13 cellular contexts compared by ENCODE assay signal in genomic region chr10:102467318-102467717, GRCh38. TPM values are rescaled to one million over a fixed set of nuclear protein-coding genes. Genes with fewer than 3 reads are reported as not detected.
A peak's percentile ranks its signal among the peaks of the same experiment; 100 is the strongest.
DNase-seq lines count a peak whose midpoint lies in the region; TF ChIP-seq lines count a peak whose summit lies in the region.
"Had no signal": no experiment of that assay in that cellular context is flagged by ENCODE, and none has a peak within 500 bp of the region (broad histone marks: within the 10 kb centered on the region; RNA-seq: fewer than 3 reads in every experiment).

No MANE protein-coding gene starts in this region.

- peak overlapping the region; percentile 6 for H3K4me3 ChIP-seq in colonic mucosa
- no peak overlapping the region for H3K4me3 ChIP-seq in spleen

- H3K4ac ChIP-seq in H9 (ENCODE audit: low read depth, low read length) = no peak overlapping the region

- H4K20me1 ChIP-seq in H9 (ENCODE audit: control insufficient read depth, insufficient read depth, insufficient read length) = no peaks in the 10 kb centered on the region

- no peak overlapping the region for H2BK12ac ChIP-seq in H9 (ENCODE audit: insufficient read length, low read depth, low read length)

- no peak overlapping the region for H3K23ac ChIP-seq in H9 (ENCODE audit: insufficient read length, low read depth, low read length)

- H3K9ac ChIP-seq in H9 (ENCODE audit: extremely low read depth, insufficient read length, low read length) (no peak overlapping the region), colonic mucosa (ENCODE audit: low read depth in 2 of 2, low read length in 2 of 2) (no peak overlapping the region)

- H3K27ac Mint-ChIP-seq in H9 = peak overlapping the region in 2 of 3 experiments; percentile 40 to 57; a peak in 1 of 7 replicates
- H3K27ac Mint-ChIP-seq: CD4-positive, CD25-positive, alpha-beta regulatory T cell; HFFc6 had no signal

- no peak overlapping the region for H3K27ac ChIP-seq in H9 (ENCODE audit: insufficient read length, low read depth, low read length)
- H3K27ac ChIP-seq in colonic mucosa = peak overlapping the region; percentile 21
- H3K27ac ChIP-seq in spleen = peak overlapping the region in 6 of 8 donors; percentile 18 to 88 (median 80)

- no CpG with 5 or more reads among the region's 6 CpGs for WGBS in H9 (ENCODE audit: extremely low coverage, insufficient read length, low lambda C conversion rate)
- 70 to 91% (median 88%) methylated on average over 6 of the region's 6 CpGs for WGBS in spleen, 5 donors

- no peaks in the 10 kb centered on the region for H3K79me1 ChIP-seq in H9 (ENCODE audit: insufficient read depth, low read depth, low read length, poor library complexity, severe bottlenecking)

- no peaks in the 10 kb centered on the region for H3K9me3 Mint-ChIP-seq in H9
- H3K9me3 Mint-ChIP-seq: CD4-positive, CD25-positive, alpha-beta regulatory T cell; HFFc6 had no signal

- H3K4me1 ChIP-seq in H9 (ENCODE audit: insufficient read depth, low read length) (no peaks in the 10 kb centered on the region; the same call in none of the 2 replicates), colonic mucosa (peaks cover 4% of the 10 kb centered on the region), spleen (peaks cover 0 to 48% (median 13%) of the 10 kb centered on the region in 6 donors)

- peaks cover 20 to 22% of the 10 kb centered on the region in 2 experiments for H3K4me1 Mint-ChIP-seq in H9

- no peak overlapping the region for H3K4me3 Mint-ChIP-seq in H9
- H3K4me3 Mint-ChIP-seq: CD4-positive, CD25-positive, alpha-beta regulatory T cell; HFFc6 had no signal

- intact Hi-C loops in colonic mucosa (cut with DNase I) = no loop called here
- intact Hi-C loops in spleen (cut with DNase I; ENCODE audit: low total_unique reads) = no loop called here

- no peak overlapping the region for H2BK20ac ChIP-seq in H9 (ENCODE audit: low read depth, low read length, poor library complexity, severe bottlenecking)

- H4K8ac ChIP-seq in H9 (replicated peaks; ENCODE audit: insufficient read length, low read depth, low read length) = no peak overlapping the region

- H2BK120ac ChIP-seq in H9 (ENCODE audit: low read depth, low read length, poor library complexity, severe bottlenecking) = no peak overlapping the region

- H3K4me2 ChIP-seq in H9 (ENCODE audit: insufficient read depth, insufficient read length, low read length) = no peak overlapping the region

- TF ChIP-seq CTCF in H9 (conservative IDR thresholded peaks at IDR 0.05) (no peak), colonic mucosa (IDR thresholded peaks at IDR 0.05) (no peak), spleen (IDR thresholded peaks at IDR 0.05 in 8 of 11, conservative IDR thresholded peaks at IDR 0.05 in 3 of 11) (no peak)

- H2BK15ac ChIP-seq in H9 (ENCODE audit: low read depth, low read length) = no peak overlapping the region

- no peak for TF ChIP-seq POLR2A in spleen (IDR thresholded peaks at IDR 0.05)

- H3K18ac ChIP-seq in H9 (ENCODE audit: insufficient read length, low read depth, low read length) = no peak overlapping the region

- H2AFZ ChIP-seq in H9 (ENCODE audit: low read length) = no peak overlapping the region

- no peak overlapping the region for H2BK5ac ChIP-seq in H9 (ENCODE audit: insufficient read length, low read length)

- no peaks in the 10 kb centered on the region for H3K23me2 ChIP-seq in H9 (ENCODE audit: insufficient read length, low read depth, low read length, poor library complexity, severe bottlenecking)

- peaks cover 3 to 8% (median 3%) of the 10 kb centered on the region in 3 experiments; a peak in 6 of 7 replicates for H3K36me3 Mint-ChIP-seq in H9 (ENCODE audit: insufficient read depth in 1 of 3, low read depth in 3 of 3)

- H3K79me2 ChIP-seq in H9 (ENCODE audit: insufficient read depth, low read length) = no peaks in the 10 kb centered on the region

- DNase-seq in H9 (no peak), colonic mucosa (no peak), spleen (no peak), SHP77 (lab: John Stamatoyannopoulos, UW) (no peak), OCI-M2 (lab: John Stamatoyannopoulos, UW; ENCODE audit: unreplicated experiment) (no peak), T-helper 1 cell (no peak)
- DNase-seq: CD4-positive, CD25-positive, alpha-beta regulatory T cell; HCEC 1CT; HFFc6; IMR-90 had no signal

- H3K9me3 ChIP-seq in H9 (ENCODE audit: control insufficient read depth, low read depth, low read length) (no peaks in the 10 kb centered on the region), colonic mucosa (no peaks in the 10 kb centered on the region), spleen (no peaks in the 10 kb centered on the region)

- H3K27me3 ChIP-seq in H9 (ENCODE audit: insufficient read depth, low read length) = no peaks in the 10 kb centered on the region
- no peaks in the 10 kb centered on the region for H3K27me3 ChIP-seq in colonic mucosa
- H3K27me3 ChIP-seq in spleen (replicated peaks in 1 of 7) = no peaks in the 10 kb centered on the region

- no peak overlapping the region for H3T11ph ChIP-seq in H9 (ENCODE audit: low read length)

- H2AK5ac ChIP-seq in H9 (ENCODE audit: insufficient read length, low read length) = no peak overlapping the region

- no peak overlapping the region for H4K91ac ChIP-seq in H9 (ENCODE audit: insufficient read length, low read depth, low read length)

- H3K27me3 Mint-ChIP-seq in H9 (ENCODE audit: low read depth) = peaks cover 12% of the 10 kb centered on the region

- H3K56ac ChIP-seq in H9 (ENCODE audit: insufficient read length, low read depth, low read length) = no peak overlapping the region

- H3K36me3 ChIP-seq in colonic mucosa (no peaks in the 10 kb centered on the region), spleen (peaks cover 0 to 30% (median 0%) of the 10 kb centered on the region in 6 donors)

- no peak overlapping the region for H3K14ac ChIP-seq in H9 (ENCODE audit: insufficient read depth, low read length)

- no peak overlapping the region for H4K5ac ChIP-seq in H9 (ENCODE audit: insufficient read length, low read depth, low read length)

RNA-seq across cellular contexts. Expression of gene C10orf95, which starts 16.0 kb away (rescaled TPM):
- not detected in 2 replicates for total RNA-seq in H9 (2021)
- 1 to 10 TPM; 2.8 to 4.8 TPM for total RNA-seq in colonic mucosa
- total RNA-seq in spleen = under 1 TPM in 4 of 7 donors, not detected in 3; 0.33 to 0.77 (median 0.47) TPM
- polyA plus RNA-seq in spleen = under 1 TPM; 0.06 to 0.33 (median 0.18) TPM
- total RNA-seq: A673, Daoy, IMR-90 had no signal
- polyA plus RNA-seq: BJ, IMR-90 had no signal

RNA-seq across cellular contexts. Expression of gene CUEDC2, which starts 34.9 kb away (rescaled TPM):
- total RNA-seq in H9 (2021) (41.2 and 43.0 TPM in 2 replicates), colonic mucosa (10 to 100 TPM; 30.2 to 32.1 TPM), spleen (10 to 100 TPM; 35.3 to 48.4 (median 43.0) TPM)
- polyA plus RNA-seq in spleen = 10 to 100 TPM; 48.5 to 59.1 (median 58.7) TPM

RNA-seq across cellular contexts. Expression of gene ACTR1A, which starts 35.2 kb away (rescaled TPM):
- total RNA-seq in H9 (2021) (82.1 and 84.2 TPM in 2 replicates), colonic mucosa (10 to 100 TPM; 76.4 to 88.8 TPM), spleen (10 to 100 TPM; 64.0 to 90.8 (median 76.7) TPM)
- polyA plus RNA-seq in spleen = 10 to 100 TPM; 25.5 to 54.3 (median 34.7) TPM

RNA-seq across cellular contexts. Expression of gene SUFU, which starts 36.5 kb away (rescaled TPM):
- total RNA-seq in H9 (2021) (9.4 and 9.5 TPM in 2 replicates), colonic mucosa (1 to 10 TPM; 7.6 to 8.6 TPM), spleen (10 to 100 TPM; 11.4 to 21.9 (median 15.1) TPM)
- 1 to 10 TPM; 2.0 to 6.3 (median 2.8) TPM for polyA plus RNA-seq in spleen

RNA-seq across cellular contexts. Expression of gene FBXL15, which starts 46.7 kb away (rescaled TPM):
- total RNA-seq in H9 (2021) = 8.4 and 9.1 TPM in 2 replicates
- total RNA-seq in colonic mucosa = 10 to 100 TPM; 23.7 to 37.3 TPM
- 10 to 100 TPM; 16.7 to 27.9 (median 22.8) TPM for total RNA-seq in spleen
- polyA plus RNA-seq in spleen = 10 to 100 TPM; 17.6 to 28.7 (median 23.6) TPM
